ENCODE assay signal across 10 cellular contexts in genomic region chr3:20061331-20061730, GRCh38. TPM values are rescaled to one million over a fixed set of nuclear protein-coding genes. Genes with fewer than 3 reads are reported as not detected.
DNase-seq lines count a peak whose midpoint lies in the region; ATAC-seq, FAIRE-seq and TF ChIP-seq lines count a peak whose summit lies in the region.
"Had no signal": no experiment of that assay in that cellular context is flagged by ENCODE, and none has a peak within 500 bp of the region (broad histone marks: within the 10 kb centered on the region; RNA-seq: fewer than 3 reads in every experiment).

No MANE protein-coding gene starts in this region.

- no peak overlapping the region for H2BK12ac ChIP-seq in mesenchymal stem cell (ENCODE audit: low read length in 2 of 2)

- H3K4me3 ChIP-seq in CD4-positive, alpha-beta memory T cell (ENCODE audit: low read length in 2 of 2) = no peak overlapping the region
- H3K4me3 ChIP-seq in PC-3 (ENCODE audit: low read length) = no peak overlapping the region
- H3K4me3 ChIP-seq in mesenchymal stem cell (ENCODE audit: insufficient read depth in 1 of 2, low read depth in 1 of 2, low read length in 2 of 2) = peak overlapping the region in 1 of 2 experiments; percentile 66

- no peak overlapping the region for H3K23ac ChIP-seq in mesenchymal stem cell (ENCODE audit: low read length in 2 of 2)

- H2AK5ac ChIP-seq in mesenchymal stem cell (ENCODE audit: low read length, severe bottlenecking) = no peak overlapping the region

- H3K27ac ChIP-seq in CD4-positive, alpha-beta memory T cell (ENCODE audit: low read depth, low read length) = peak overlapping the region; percentile 11
- no peak overlapping the region for H3K27ac ChIP-seq in PC-3 (ENCODE audit: low read length)
- H3K27ac ChIP-seq in mesenchymal stem cell (ENCODE audit: low read length, poor library complexity, severe bottlenecking) = no peak overlapping the region

- no peak overlapping the region for H2BK5ac ChIP-seq in mesenchymal stem cell (ENCODE audit: low read depth, low read length, poor library complexity, severe bottlenecking)

- no peaks in the 10 kb centered on the region for H3K9me2 ChIP-seq in PC-3 (replicated peaks; ENCODE audit: low read length)

- intact Hi-C loops in CD4-positive, alpha-beta memory T cell (cut with micrococcal nuclease) = no loop called here
- intact Hi-C loops in PC-3 (cut with micrococcal nuclease) = no loop called here

- BruUV-seq in PC-3 (replicated peaks; lab: Mats Ljungman, UMichigan) = no TSS peak

- no peak overlapping the region for H3K14ac ChIP-seq in mesenchymal stem cell (ENCODE audit: low read length in 2 of 2)

- H3K18ac ChIP-seq in mesenchymal stem cell (ENCODE audit: low read depth in 1 of 2, low read length in 2 of 2) = no peak overlapping the region

- peaks cover 0 to 3% (median 0%) of the 10 kb centered on the region in 8 donors for H3K9me3 Mint-ChIP-seq in CD4-positive, alpha-beta memory T cell

- H3K9ac ChIP-seq in PC-3 (ENCODE audit: low read length) = no peak overlapping the region
- peak overlapping the region; percentile 48 for H3K9ac ChIP-seq in mesenchymal stem cell (ENCODE audit: low read length)

- TF ChIP-seq CTCF in PC-3 (conservative IDR thresholded peaks at IDR 0.05; ENCODE audit: low read depth, low read length) = no peak

- H2BK120ac ChIP-seq in mesenchymal stem cell (ENCODE audit: low read depth, low read length) = no peak overlapping the region

- CTCF ChIA-PET in CD4-positive, alpha-beta memory T cell (lab: Charles Lee; ENCODE audit: partially characterized antibody) = no interaction called here
- CTCF ChIA-PET in PC-3 (lab: Charles Lee) = no interaction called here

- peak overlapping the region in 5 of 8 donors; percentile 19 to 79 (median 61) for H3K4me3 Mint-ChIP-seq in CD4-positive, alpha-beta memory T cell
- H3K4me3 Mint-ChIP-seq: WTC11 had no signal

- H4K91ac ChIP-seq in mesenchymal stem cell (ENCODE audit: low read length) = no peak overlapping the region

- no peak overlapping the region for H3K4ac ChIP-seq in mesenchymal stem cell (ENCODE audit: low read depth in 1 of 2, low read length in 2 of 2)

- 93% methylated on average over 2 of the region's 4 CpGs for WGBS in mesenchymal stem cell

- DNase-seq in CD4-positive, alpha-beta memory T cell = no peak
- DNase-seq in PC-3 (no peak), mesenchymal stem cell (no peak), NCI-H345 (lab: John Stamatoyannopoulos, UW) (no peak), urothelium cell line (ENCODE audit: low spot score) (no peak), NCI-H2171 treated with DMSO at 0.1 percent for 48 hours (lab: John Stamatoyannopoulos, UW) (no peak)
- no peak for DNase-seq in activated CD4-positive, alpha-beta T cell treated with anti-CD3 and anti-CD28 coated beads for 4 hours
- DNase-seq: kidney had no signal

- H3K27me3 ChIP-seq in CD4-positive, alpha-beta memory T cell (ENCODE audit: insufficient read depth, low read length) = no peaks in the 10 kb centered on the region
- H3K27me3 ChIP-seq in PC-3 (ENCODE audit: low read length) (no peaks in the 10 kb centered on the region), mesenchymal stem cell (ENCODE audit: control insufficient read depth in 1 of 2, insufficient read depth in 1 of 2, low read length in 2 of 2) (no peaks in the 10 kb centered on the region)

- no peak overlapping the region for H2BK15ac ChIP-seq in mesenchymal stem cell (ENCODE audit: low read depth, poor library complexity, severe bottlenecking)

- no peaks in the 10 kb centered on the region for H3K36me3 ChIP-seq in CD4-positive, alpha-beta memory T cell (ENCODE audit: insufficient read depth, low read length)
- no peaks in the 10 kb centered on the region for H3K36me3 ChIP-seq in PC-3 (ENCODE audit: low read depth, low read length)
- no peaks in the 10 kb centered on the region for H3K36me3 ChIP-seq in mesenchymal stem cell (ENCODE audit: control insufficient read depth in 1 of 2, insufficient read depth in 2 of 2, low read depth in 1 of 2, low read length in 2 of 2)

- H3K79me1 ChIP-seq in mesenchymal stem cell (replicated peaks; ENCODE audit: low read length, poor library complexity, severe bottlenecking) = peaks cover 32% of the 10 kb centered on the region

- no peaks in the 10 kb centered on the region for H3K79me2 ChIP-seq in PC-3 (ENCODE audit: low read length)

- H3K4me2 ChIP-seq in PC-3 (ENCODE audit: low read length) = peak overlapping the region; percentile 16; the same call in 1 of the 2 replicates
- no peak overlapping the region for H3K4me2 ChIP-seq in mesenchymal stem cell (ENCODE audit: low read length, poor library complexity, severe bottlenecking)

- no peak for FAIRE-seq in urothelium cell line (lab: Jason Lieb, UNC)

- H3K27me3 Mint-ChIP-seq in CD4-positive, alpha-beta memory T cell = no peaks in the 10 kb centered on the region

- H3K9me3 ChIP-seq in CD4-positive, alpha-beta memory T cell (ENCODE audit: control insufficient read depth in 1 of 2, low read length in 2 of 2) = no peaks in the 10 kb centered on the region
- H3K9me3 ChIP-seq in PC-3 (ENCODE audit: low read length) (no peaks in the 10 kb centered on the region), mesenchymal stem cell (ENCODE audit: control insufficient read depth, low read length) (no peaks in the 10 kb centered on the region)

- POLR2A ChIA-PET in CD4-positive, alpha-beta memory T cell (lab: Charles Lee; ENCODE audit: partially characterized antibody) = interaction anchor here (1.6 kb wide), 1 partner anchor 21 kb away, joined by 7 read pairs; the partner anchor contains the start of gene KAT2B
- POLR2A ChIA-PET in PC-3 (lab: Charles Lee; ENCODE audit: unreplicated experiment) = no interaction called here

- peaks cover 45 to 64% (median 52%) of the 10 kb centered on the region in 4 donors for H3K4me1 Mint-ChIP-seq in CD4-positive, alpha-beta memory T cell
- H3K4me1 Mint-ChIP-seq: WTC11 had no signal

- H2AFZ ChIP-seq in PC-3 (ENCODE audit: low read length) (no peak overlapping the region), mesenchymal stem cell (ENCODE audit: low read depth, low read length) (no peak overlapping the region)

- no peak overlapping the region for H4K8ac ChIP-seq in mesenchymal stem cell (ENCODE audit: low read length)

- H3K4me1 ChIP-seq in CD4-positive, alpha-beta memory T cell (ENCODE audit: insufficient read depth, low read length) = peaks cover 77% of the 10 kb centered on the region
- H3K4me1 ChIP-seq in PC-3 (ENCODE audit: insufficient read depth, low read length) (peaks cover 29% of the 10 kb centered on the region), mesenchymal stem cell (ENCODE audit: control insufficient read depth, insufficient read depth, low read depth, low read length) (peaks cover 2% of the 10 kb centered on the region)

- ATAC-seq in GM21390 (IDR thresholded peaks at IDR 0.05; ENCODE audit: unreplicated experiment) (peak; percentile 20), PC-3 (no peak)
- ATAC-seq: WTC11 had no signal

- H3K36me3 Mint-ChIP-seq in CD4-positive, alpha-beta memory T cell = peaks cover 3 to 5% of the 10 kb centered on the region in 2 donors
- H3K36me3 Mint-ChIP-seq: WTC11 had no signal

- H4K20me1 ChIP-seq in PC-3 (ENCODE audit: low read length) = no peaks in the 10 kb centered on the region

- peak overlapping the region in 4 of 7 donors; percentile 58 to 76 (median 74) for H3K27ac Mint-ChIP-seq in CD4-positive, alpha-beta memory T cell
- H3K27ac Mint-ChIP-seq: WTC11 had no signal

- no peaks in the 10 kb centered on the region for H3F3A ChIP-seq in PC-3 (ENCODE audit: low read length, unreplicated experiment)

RNA-seq across cellular contexts. Expression of gene KAT2B, which starts 21.1 kb away (rescaled TPM):
- total RNA-seq in CD4-positive, alpha-beta memory T cell = 10 to 100 TPM; 81.3 to 85.9 TPM
- 10 to 100 TPM in 1 of 2 donors, 1 to 10 TPM in 1; 4.3 to 11.5 TPM for polyA plus RNA-seq in CD4-positive, alpha-beta memory T cell
- total RNA-seq in PC-3 (2014; rRNA removed) = 10.9 and 11.9 TPM in 2 replicates
- polyA plus RNA-seq in mesenchymal stem cell (2013, experiment 1 of 2) = 6.0 TPM
- polyA plus RNA-seq in mesenchymal stem cell (2013, experiment 2 of 2) = 5.4 TPM

RNA-seq across cellular contexts. Expression of gene PP2D1, which starts 49.3 kb away (rescaled TPM):
- total RNA-seq in CD4-positive, alpha-beta memory T cell = not detected
- under 1 TPM; 0.40 to 0.46 TPM for polyA plus RNA-seq in CD4-positive, alpha-beta memory T cell
- not detected in 2 replicates for total RNA-seq in PC-3 (2014; rRNA removed)
- polyA plus RNA-seq in mesenchymal stem cell (2013, experiment 1 of 2) = not detected
- polyA plus RNA-seq in mesenchymal stem cell (2013, experiment 2 of 2) = not detected
- total RNA-seq: kidney, WTC11 had no signal
